In the genomic region with DNA sequence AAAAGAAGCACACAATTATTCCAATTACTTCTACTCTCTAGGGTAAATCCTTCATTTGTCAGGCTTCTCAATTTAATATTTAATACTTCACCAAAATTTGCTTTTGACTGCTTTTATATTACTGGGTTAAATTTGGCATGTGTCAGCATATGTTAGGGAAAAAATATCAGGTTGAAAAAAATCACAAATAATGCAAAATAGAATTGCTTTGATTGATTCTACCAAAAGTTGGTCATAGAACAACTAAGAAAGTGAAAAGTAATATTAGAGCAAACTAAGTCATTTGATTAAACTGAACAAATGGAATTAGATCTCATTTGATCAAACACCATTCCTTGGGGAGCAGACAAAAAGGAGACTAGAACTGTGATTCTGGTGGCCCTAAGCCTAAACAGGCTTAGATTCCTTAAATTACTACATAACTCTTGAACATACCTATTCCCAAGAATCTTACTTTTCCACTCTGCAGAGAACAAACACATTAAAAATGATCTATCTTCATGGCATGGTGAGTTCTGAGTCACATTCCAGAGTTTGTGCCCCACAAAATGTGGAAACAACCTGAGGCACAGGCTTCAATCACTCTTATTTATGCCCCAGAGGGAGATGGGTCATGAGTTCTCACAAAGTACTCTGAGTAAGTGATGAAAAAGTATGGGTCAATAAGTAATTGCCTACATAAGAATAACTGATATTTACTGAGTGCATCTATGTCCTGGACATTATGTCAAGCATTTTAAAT, we compare ENCODE assay signal across 16 cellular contexts.
"Had no signal": no experiment of that assay in that cellular context is flagged by ENCODE, and none has a peak within 500 bp of the region (broad histone marks: within the 10 kb centered on the region; RNA-seq: fewer than 3 reads in every experiment).

No MANE protein-coding gene starts in this region.

- H3K27me3 Mint-ChIP-seq: activated CD4-positive, alpha-beta T cell treated with anti-CD3 and anti-CD28 coated beads, Interleukin-2, amount 10 ng/mL, durations not matched to agents 7 days and 5 days; activated naive CD4-positive, alpha-beta T cell treated with anti-CD3 and anti-CD28 coated beads, Interleukin-2, amount 10 ng/mL, durations not matched to agents 7 days and 5 days; activated T-helper 17 cell treated with anti-CD3 and anti-CD28 coated beads, Interleukin-2, amount 50 U/mL, for 72 hours; central memory CD8-positive, alpha-beta T cell; stimulated activated naive CD8-positive, alpha-beta T cell treated with anti-CD3 and anti-CD28 coated beads, Interleukin-15, amount 100 ng/mL, for 72 hours; T-helper 17 cell had no signal

- H3K27ac ChIP-seq: epithelial cell of prostate, psoas muscle, sigmoid colon, testis, upper lobe of right lung had no signal

- H3K9me3 Mint-ChIP-seq: activated T-helper 17 cell treated with anti-CD3 and anti-CD28 coated beads, Interleukin-2, amount 50 U/mL, for 72 hours had no signal

- DNase-seq: activated CD4-positive, CD25-positive, alpha-beta regulatory T cell; activated CD8-positive, alpha-beta memory T cell treated with anti-CD3 and anti-CD28 coated beads for 24 hours; cortex of kidney; effector CD8-positive, alpha-beta T cell; psoas muscle; sigmoid colon; stimulated activated CD4-positive, alpha-beta T cell treated with anti-CD3 and anti-CD28 coated beads, Interleukin-12 subunit alpha, Interleukin-12 subunit beta, amount 100 ng/mL, for 4 hours; T-helper 17 cell; testis; upper lobe of right lung had no signal

- H3K27me3 ChIP-seq: sigmoid colon, testis, upper lobe of right lung had no signal

- H3K9me3 ChIP-seq: testis, upper lobe of right lung had no signal

- H3K4me3 Mint-ChIP-seq: activated CD4-positive, alpha-beta T cell treated with anti-CD3 and anti-CD28 coated beads, Interleukin-2, amount 10 ng/mL, durations not matched to agents 7 days and 5 days; activated naive CD4-positive, alpha-beta T cell treated with anti-CD3 and anti-CD28 coated beads, Interleukin-2, amount 10 ng/mL, durations not matched to agents 7 days and 5 days; activated T-helper 17 cell treated with anti-CD3 and anti-CD28 coated beads, Interleukin-2, amount 50 U/mL, for 72 hours; central memory CD8-positive, alpha-beta T cell; stimulated activated naive CD8-positive, alpha-beta T cell treated with anti-CD3 and anti-CD28 coated beads, Interleukin-15, amount 100 ng/mL, for 72 hours; T-helper 17 cell had no signal

- H3K4me3 ChIP-seq: psoas muscle, sigmoid colon, testis, upper lobe of right lung had no signal

- ATAC-seq: activated T-helper 17 cell treated with anti-CD3 and anti-CD28 coated beads, Interleukin-2, amount 50 U/mL, for 72 hours; psoas muscle; stimulated activated naive CD8-positive, alpha-beta T cell treated with anti-CD3 and anti-CD28 coated beads, Interleukin-15, amount 100 ng/mL, for 72 hours; T-helper 17 cell had no signal

- H3K27ac Mint-ChIP-seq: activated CD4-positive, alpha-beta T cell treated with anti-CD3 and anti-CD28 coated beads, Interleukin-2, amount 10 ng/mL, durations not matched to agents 7 days and 5 days; activated T-helper 17 cell treated with anti-CD3 and anti-CD28 coated beads, Interleukin-2, amount 50 U/mL, for 72 hours; stimulated activated naive CD8-positive, alpha-beta T cell treated with anti-CD3 and anti-CD28 coated beads, Interleukin-15, amount 100 ng/mL, for 72 hours had no signal

- H3K4me1 ChIP-seq: psoas muscle, sigmoid colon, testis, upper lobe of right lung had no signal
